Comparison of ENCODE assay signal across 1 cellular context in the genomic region with DNA sequence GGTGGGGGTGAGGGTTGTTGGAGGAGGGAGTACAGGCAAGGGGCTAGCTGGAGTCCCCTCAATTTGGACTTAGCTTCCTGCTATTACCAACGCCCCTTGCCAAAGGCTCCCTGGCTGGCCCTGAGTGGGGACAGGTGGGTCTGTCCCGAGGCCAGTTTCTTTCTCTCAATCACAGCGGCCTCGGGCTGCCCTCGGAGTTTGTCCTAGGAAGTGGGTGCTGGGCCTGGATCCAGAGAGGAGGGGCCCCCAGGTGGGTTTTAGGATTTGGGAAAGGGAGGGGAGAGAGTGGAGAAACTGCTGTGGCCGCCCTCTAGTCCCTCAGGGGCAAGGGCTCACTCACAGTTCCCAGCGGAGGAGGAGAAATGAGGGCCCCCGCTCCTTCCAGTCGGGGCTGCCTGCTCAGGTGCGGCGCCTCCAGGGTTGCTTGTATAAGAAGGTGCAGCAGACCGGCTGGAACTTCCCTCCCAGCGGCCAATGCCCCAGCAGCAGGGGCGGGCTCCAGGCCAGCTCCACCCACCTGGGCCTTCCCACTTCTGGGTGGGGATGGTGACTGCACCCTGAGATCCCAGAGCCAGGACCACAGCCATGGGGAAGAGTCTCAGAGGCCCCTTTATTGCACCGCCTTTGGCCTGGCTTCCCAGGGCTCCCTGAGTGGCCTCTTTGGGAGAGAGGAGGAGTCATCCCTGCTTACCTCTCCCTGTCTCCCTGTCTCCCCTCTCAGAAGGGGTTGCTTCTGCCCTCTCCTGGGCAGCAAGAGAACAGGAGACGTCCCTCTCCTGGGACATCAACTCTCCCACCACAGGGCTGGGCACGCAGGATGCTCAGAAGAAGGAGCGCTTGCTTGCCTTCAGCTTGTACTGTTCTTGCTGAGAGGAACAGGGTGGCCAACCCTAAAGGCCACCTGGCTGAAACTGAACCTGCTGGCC.
A peak's percentile ranks its signal among the peaks of the same experiment; 100 is the strongest.
TF ChIP-seq lines count a peak whose summit lies in the region.

No MANE protein-coding gene starts in this region.

TF ChIP-seq in HepG2, 621 proteins besides CTCF, POLR2A, EP300 and RAD21 (continued from another document and continues in another):
- TF ChIP-seq, protein P1, sequence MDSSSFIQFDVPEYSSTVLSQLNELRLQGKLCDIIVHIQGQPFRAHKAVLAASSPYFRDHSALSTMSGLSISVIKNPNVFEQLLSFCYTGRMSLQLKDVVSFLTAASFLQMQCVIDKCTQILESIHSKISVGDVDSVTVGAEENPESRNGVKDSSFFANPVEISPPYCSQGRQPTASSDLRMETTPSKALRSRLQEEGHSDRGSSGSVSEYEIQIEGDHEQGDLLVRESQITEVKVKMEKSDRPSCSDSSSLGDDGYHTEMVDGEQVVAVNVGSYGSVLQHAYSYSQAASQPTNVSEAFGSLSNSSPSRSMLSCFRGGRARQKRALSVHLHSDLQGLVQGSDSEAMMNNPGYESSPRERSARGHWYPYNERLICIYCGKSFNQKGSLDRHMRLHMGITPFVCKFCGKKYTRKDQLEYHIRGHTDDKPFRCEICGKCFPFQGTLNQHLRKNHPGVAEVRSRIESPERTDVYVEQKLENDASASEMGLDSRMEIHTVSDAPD (CRISPR knock-in tag; IDR thresholded peaks at IDR 0.05): no peak
- TF ChIP-seq PRPF4 (IDR thresholded peaks at IDR 0.05; ENCODE audit: low read depth, low read length, poor library complexity, severe bottlenecking) (no peak), FOXA3 (CRISPR knock-in tag; IDR thresholded peaks at IDR 0.05) (no peak; the same call in 1 of the 2 replicates), ZNF501 (CRISPR knock-in tag; IDR thresholded peaks at IDR 0.05) (peak; percentile 77; the same call in 1 of the 2 replicates), ZNF234 (CRISPR knock-in tag; conservative IDR thresholded peaks at IDR 0.05) (no peak), ZNF530 (CRISPR knock-in tag; IDR thresholded peaks at IDR 0.05; ENCODE audit: low read depth) (no peak), SAP130 (CRISPR knock-in tag; IDR thresholded peaks at IDR 0.05; ENCODE audit: low read depth) (peak; percentile 86), ELF4 (CRISPR knock-in tag; IDR thresholded peaks at IDR 0.05; ENCODE audit: borderline replicate concordance) (no peak), SMYD3 (CRISPR knock-in tag; IDR thresholded peaks at IDR 0.05) (0 out of 2 replicates have a peak, but pooled peaks have one; percentile 23), ZNF367 (CRISPR knock-in tag; IDR thresholded peaks at IDR 0.05; ENCODE audit: borderline replicate concordance) (no peak), FOXP1 (IDR thresholded peaks at IDR 0.05) (no peak), FOXP1 (CRISPR knock-in tag; IDR thresholded peaks at IDR 0.05) (no peak), ZNF282 (IDR thresholded peaks at IDR 0.05; ENCODE audit: partially characterized antibody) (no peak), ZNF136 (CRISPR knock-in tag; IDR thresholded peaks at IDR 0.05; ENCODE audit: low read depth) (peak; percentile 74; the same call in 1 of the 2 replicates), ZNF326 (CRISPR knock-in tag; IDR thresholded peaks at IDR 0.05; ENCODE audit: borderline replicate concordance) (no peak), ZNF382 (CRISPR knock-in tag; IDR thresholded peaks at IDR 0.05; ENCODE audit: borderline replicate concordance) (no peak), TAF15 (IDR thresholded peaks at IDR 0.05; ENCODE audit: low read depth, low read length, poor library complexity, severe bottlenecking) (no peak), HOXD1 (CRISPR knock-in tag; IDR thresholded peaks at IDR 0.05) (no peak), RARG (CRISPR knock-in tag; IDR thresholded peaks at IDR 0.05; ENCODE audit: low read depth) (no peak), ZNF768 (CRISPR knock-in tag; IDR thresholded peaks at IDR 0.05) (no peak), HES4 (CRISPR knock-in tag; IDR thresholded peaks at IDR 0.05; ENCODE audit: borderline replicate concordance) (peak; percentile 54; the same call in 1 of the 2 replicates), SOX13 (IDR thresholded peaks at IDR 0.05) (no peak), SOX13 (CRISPR knock-in tag; conservative IDR thresholded peaks at IDR 0.05 in 1 of 2, IDR thresholded peaks at IDR 0.05 in 1 of 2) (0 out of 4 replicates have a peak, but pooled peaks of 1 of the 2 experiments have one; percentile 4), ZNF3 (CRISPR knock-in tag; IDR thresholded peaks at IDR 0.05) (no peak), MIER2 (CRISPR knock-in tag; IDR thresholded peaks at IDR 0.05) (no peak), ZFX (CRISPR knock-in tag; IDR thresholded peaks at IDR 0.05; ENCODE audit: low read depth) (peak; percentile 78), ZSCAN29 (CRISPR knock-in tag; conservative IDR thresholded peaks at IDR 0.05) (no peak), CBX5 (CRISPR knock-in tag; IDR thresholded peaks at IDR 0.05; ENCODE audit: borderline replicate concordance) (no peak; the same call in 1 of the 2 replicates), CCAR2 (optimal IDR thresholded peaks at IDR 0.05; ENCODE audit: low read depth, low read length) (no peak), SIX4 (CRISPR knock-in tag; IDR thresholded peaks at IDR 0.05) (no peak)
- TF ChIP-seq, protein P2, sequence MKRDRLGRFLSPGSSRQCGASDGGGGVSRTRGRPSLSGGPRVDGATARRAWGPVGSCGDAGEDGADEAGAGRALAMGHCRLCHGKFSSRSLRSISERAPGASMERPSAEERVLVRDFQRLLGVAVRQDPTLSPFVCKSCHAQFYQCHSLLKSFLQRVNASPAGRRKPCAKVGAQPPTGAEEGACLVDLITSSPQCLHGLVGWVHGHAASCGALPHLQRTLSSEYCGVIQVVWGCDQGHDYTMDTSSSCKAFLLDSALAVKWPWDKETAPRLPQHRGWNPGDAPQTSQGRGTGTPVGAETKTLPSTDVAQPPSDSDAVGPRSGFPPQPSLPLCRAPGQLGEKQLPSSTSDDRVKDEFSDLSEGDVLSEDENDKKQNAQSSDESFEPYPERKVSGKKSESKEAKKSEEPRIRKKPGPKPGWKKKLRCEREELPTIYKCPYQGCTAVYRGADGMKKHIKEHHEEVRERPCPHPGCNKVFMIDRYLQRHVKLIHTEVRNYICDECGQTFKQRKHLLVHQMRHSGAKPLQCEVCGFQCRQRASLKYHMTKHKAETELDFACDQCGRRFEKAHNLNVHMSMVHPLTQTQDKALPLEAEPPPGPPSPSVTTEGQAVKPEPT (CRISPR knock-in tag; IDR thresholded peaks at IDR 0.05; ENCODE audit: low read depth): no peak
- TF ChIP-seq, protein P3, sequence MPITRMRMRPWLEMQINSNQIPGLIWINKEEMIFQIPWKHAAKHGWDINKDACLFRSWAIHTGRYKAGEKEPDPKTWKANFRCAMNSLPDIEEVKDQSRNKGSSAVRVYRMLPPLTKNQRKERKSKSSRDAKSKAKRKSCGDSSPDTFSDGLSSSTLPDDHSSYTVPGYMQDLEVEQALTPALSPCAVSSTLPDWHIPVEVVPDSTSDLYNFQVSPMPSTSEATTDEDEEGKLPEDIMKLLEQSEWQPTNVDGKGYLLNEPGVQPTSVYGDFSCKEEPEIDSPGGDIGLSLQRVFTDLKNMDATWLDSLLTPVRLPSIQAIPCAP (CRISPR knock-in tag; IDR thresholded peaks at IDR 0.05; ENCODE audit: low read depth): no peak
- TF ChIP-seq, protein P4, sequence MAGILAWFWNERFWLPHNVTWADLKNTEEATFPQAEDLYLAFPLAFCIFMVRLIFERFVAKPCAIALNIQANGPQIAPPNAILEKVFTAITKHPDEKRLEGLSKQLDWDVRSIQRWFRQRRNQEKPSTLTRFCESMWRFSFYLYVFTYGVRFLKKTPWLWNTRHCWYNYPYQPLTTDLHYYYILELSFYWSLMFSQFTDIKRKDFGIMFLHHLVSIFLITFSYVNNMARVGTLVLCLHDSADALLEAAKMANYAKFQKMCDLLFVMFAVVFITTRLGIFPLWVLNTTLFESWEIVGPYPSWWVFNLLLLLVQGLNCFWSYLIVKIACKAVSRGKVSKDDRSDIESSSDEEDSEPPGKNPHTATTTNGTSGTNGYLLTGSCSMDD (CRISPR knock-in tag; IDR thresholded peaks at IDR 0.05): no peak
- TF ChIP-seq, protein P5, sequence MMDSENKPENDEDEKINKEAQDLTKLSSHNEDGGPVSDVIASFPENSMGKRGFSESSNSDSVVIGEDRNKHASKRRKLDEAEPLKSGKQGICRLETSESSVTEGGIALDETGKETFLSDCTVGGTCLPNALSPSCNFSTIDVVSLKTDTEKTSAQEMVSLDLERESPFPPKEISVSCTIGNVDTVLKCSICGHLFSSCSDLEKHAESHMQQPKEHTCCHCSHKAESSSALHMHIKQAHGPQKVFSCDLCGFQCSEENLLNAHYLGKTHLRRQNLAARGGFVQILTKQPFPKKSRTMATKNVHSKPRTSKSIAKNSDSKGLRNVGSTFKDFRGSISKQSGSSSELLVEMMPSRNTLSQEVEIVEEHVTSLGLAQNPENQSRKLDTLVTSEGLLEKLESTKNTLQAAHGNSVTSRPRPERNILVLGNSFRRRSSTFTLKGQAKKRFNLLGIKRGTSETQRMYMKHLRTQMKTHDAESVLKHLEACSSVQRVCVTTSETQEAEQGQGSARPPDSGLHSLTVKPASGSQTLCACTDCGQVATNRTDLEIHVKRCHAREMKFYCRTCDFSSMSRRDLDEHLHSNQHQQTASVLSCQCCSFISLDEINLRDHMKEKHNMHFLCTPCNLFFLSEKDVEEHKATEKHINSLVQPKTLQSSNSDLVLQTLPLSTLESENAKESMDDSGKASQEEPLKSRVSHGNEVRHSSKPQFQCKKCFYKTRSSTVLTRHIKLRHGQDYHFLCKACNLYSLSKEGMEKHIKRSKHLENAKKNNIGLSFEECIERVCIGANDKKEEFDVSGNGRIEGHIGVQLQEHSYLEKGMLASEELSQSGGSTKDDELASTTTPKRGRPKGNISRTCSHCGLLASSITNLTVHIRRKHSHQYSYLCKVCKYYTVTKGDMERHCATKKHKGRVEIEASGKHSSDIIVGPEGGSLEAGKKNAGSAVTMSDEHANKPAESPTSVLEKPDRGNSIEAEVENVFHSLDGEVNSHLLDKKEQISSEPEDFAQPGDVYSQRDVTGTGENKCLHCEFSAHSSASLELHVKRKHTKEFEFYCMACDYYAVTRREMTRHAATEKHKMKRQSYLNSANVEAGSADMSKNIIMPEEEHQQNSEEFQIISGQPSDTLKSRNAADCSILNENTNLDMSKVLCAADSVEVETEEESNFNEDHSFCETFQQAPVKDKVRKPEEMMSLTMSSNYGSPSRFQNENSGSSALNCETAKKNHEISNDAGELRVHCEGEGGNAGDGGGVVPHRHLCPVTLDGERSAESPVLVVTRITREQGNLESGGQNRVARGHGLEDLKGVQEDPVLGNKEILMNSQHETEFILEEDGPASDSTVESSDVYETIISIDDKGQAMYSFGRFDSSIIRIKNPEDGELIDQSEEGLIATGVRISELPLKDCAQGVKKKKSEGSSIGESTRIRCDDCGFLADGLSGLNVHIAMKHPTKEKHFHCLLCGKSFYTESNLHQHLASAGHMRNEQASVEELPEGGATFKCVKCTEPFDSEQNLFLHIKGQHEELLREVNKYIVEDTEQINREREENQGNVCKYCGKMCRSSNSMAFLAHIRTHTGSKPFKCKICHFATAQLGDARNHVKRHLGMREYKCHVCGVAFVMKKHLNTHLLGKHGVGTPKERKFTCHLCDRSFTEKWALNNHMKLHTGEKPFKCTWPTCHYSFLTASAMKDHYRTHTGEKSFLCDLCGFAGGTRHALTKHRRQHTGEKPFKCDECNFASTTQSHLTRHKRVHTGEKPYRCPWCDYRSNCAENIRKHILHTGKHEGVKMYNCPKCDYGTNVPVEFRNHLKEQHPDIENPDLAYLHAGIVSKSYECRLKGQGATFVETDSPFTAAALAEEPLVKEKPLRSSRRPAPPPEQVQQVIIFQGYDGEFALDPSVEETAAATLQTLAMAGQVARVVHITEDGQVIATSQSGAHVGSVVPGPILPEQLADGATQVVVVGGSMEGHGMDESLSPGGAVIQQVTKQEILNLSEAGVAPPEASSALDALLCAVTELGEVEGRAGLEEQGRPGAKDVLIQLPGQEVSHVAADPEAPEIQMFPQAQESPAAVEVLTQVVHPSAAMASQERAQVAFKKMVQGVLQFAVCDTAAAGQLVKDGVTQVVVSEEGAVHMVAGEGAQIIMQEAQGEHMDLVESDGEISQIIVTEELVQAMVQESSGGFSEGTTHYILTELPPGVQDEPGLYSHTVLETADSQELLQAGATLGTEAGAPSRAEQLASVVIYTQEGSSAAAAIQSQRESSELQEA (CRISPR knock-in tag; IDR thresholded peaks at IDR 0.05; ENCODE audit: not compliant biosample characterization): peak; percentile 75
- TF ChIP-seq, protein P6, sequence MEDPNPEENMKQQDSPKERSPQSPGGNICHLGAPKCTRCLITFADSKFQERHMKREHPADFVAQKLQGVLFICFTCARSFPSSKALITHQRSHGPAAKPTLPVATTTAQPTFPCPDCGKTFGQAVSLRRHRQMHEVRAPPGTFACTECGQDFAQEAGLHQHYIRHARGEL (CRISPR knock-in tag; IDR thresholded peaks at IDR 0.05): no peak
- TF ChIP-seq, protein P7, sequence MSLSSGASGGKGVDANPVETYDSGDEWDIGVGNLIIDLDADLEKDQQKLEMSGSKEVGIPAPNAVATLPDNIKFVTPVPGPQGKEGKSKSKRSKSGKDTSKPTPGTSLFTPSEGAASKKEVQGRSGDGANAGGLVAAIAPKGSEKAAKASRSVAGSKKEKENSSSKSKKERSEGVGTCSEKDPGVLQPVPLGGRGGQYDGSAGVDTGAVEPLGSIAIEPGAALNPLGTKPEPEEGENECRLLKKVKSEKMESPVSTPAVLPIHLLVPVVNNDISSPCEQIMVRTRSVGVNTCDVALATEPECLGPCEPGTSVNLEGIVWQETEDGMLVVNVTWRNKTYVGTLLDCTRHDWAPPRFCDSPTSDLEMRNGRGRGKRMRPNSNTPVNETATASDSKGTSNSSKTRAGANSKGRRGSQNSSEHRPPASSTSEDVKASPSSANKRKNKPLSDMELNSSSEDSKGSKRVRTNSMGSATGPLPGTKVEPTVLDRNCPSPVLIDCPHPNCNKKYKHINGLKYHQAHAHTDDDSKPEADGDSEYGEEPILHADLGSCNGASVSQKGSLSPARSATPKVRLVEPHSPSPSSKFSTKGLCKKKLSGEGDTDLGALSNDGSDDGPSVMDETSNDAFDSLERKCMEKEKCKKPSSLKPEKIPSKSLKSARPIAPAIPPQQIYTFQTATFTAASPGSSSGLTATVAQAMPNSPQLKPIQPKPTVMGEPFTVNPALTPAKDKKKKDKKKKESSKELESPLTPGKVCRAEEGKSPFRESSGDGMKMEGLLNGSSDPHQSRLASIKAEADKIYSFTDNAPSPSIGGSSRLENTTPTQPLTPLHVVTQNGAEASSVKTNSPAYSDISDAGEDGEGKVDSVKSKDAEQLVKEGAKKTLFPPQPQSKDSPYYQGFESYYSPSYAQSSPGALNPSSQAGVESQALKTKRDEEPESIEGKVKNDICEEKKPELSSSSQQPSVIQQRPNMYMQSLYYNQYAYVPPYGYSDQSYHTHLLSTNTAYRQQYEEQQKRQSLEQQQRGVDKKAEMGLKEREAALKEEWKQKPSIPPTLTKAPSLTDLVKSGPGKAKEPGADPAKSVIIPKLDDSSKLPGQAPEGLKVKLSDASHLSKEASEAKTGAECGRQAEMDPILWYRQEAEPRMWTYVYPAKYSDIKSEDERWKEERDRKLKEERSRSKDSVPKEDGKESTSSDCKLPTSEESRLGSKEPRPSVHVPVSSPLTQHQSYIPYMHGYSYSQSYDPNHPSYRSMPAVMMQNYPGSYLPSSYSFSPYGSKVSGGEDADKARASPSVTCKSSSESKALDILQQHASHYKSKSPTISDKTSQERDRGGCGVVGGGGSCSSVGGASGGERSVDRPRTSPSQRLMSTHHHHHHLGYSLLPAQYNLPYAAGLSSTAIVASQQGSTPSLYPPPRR (CRISPR knock-in tag; IDR thresholded peaks at IDR 0.05; ENCODE audit: borderline replicate concordance): no peak
